In genomic region chr11:74870485-74870884, GRCh38 we compare ENCODE assay signal across 8 cellular contexts.
DNase-seq lines count a peak whose midpoint lies in the region; ATAC-seq, FAIRE-seq and TF ChIP-seq lines count a peak whose summit lies in the region.

No MANE protein-coding gene starts in this region.

- peak; percentile 82 for ATAC-seq in K562
- no peak for ATAC-seq in CD4-positive, alpha-beta T cell (ENCODE audit: poor library complexity)
- no peak for ATAC-seq in heart left ventricle

- H3K27ac ChIP-seq in K562 (ENCODE audit: extremely low read depth, low read depth, low read length) (no peak overlapping the region), trophoblast cell (ENCODE audit: low read depth, low read length) (no peak overlapping the region), heart left ventricle (no peak overlapping the region)
- H3K27ac ChIP-seq in CD4-positive, alpha-beta T cell (ENCODE audit: low read depth, low read length), result no peak overlapping the region

- H3K9me3 ChIP-seq in K562 (replicated peaks; ENCODE audit: control insufficient read depth, insufficient read depth, low read depth, low read length) (peaks cover 33% of the 10 kb centered on the region), trophoblast cell (ENCODE audit: insufficient read depth, low read depth, low read length) (peaks cover 16% of the 10 kb centered on the region), heart left ventricle (peaks cover 7 to 97% (median 71%) of the 10 kb centered on the region in 12 donors)
- peaks cover 75% of the 10 kb centered on the region for H3K9me3 ChIP-seq in CD4-positive, alpha-beta T cell (ENCODE audit: control insufficient read depth, low read length)

- H4K91ac ChIP-seq in trophoblast cell (ENCODE audit: low read depth, low read length), result no peak overlapping the region

- H3K36me3 ChIP-seq in K562 (ENCODE audit: control insufficient read depth, insufficient read depth, low read length) (peaks cover 6% of the 10 kb centered on the region; the same call in 2 of the 3 replicates), trophoblast cell (ENCODE audit: control insufficient read depth in 1 of 2, insufficient read depth in 2 of 2, low read length in 2 of 2) (peaks cover 9 to 10% of the 10 kb centered on the region in 2 experiments), heart left ventricle (peaks cover 3 to 91% (median 15%) of the 10 kb centered on the region in 9 donors)

- no peaks in the 10 kb centered on the region for H3K4me1 Mint-ChIP-seq in CD4-positive, alpha-beta T cell (ENCODE audit: low read depth)

- H3K4ac ChIP-seq in trophoblast cell (ENCODE audit: low read depth, low read length), result no peak overlapping the region

- H4K20me1 ChIP-seq in K562 (replicated peaks; ENCODE audit: control insufficient read depth, insufficient read depth, low read length), result no peaks in the 10 kb centered on the region

- H3K27me3 Mint-ChIP-seq in CD4-positive, alpha-beta T cell, result no peaks in the 10 kb centered on the region

- H3K9ac ChIP-seq in K562 (ENCODE audit: insufficient read depth in 1 of 2, low read depth in 2 of 2, low read length in 2 of 2) (no peak overlapping the region), trophoblast cell (ENCODE audit: low read length) (no peak overlapping the region)

- 88% methylated on average over 1 of the region's 1 CpG for WGBS in K562 (ENCODE audit: insufficient coverage, low coverage, missing lambda C conversion rate)
- no CpG with 5 or more reads among the region's 1 CpG for WGBS in trophoblast cell (ENCODE audit: extremely low coverage, insufficient coverage, insufficient read length)
- WGBS in heart left ventricle, 4 donors, result 96 to 100% (median 97%) methylated on average over 1 of the region's 1 CpG

- H3K4me3 ChIP-seq in K562 (no peak overlapping the region), trophoblast cell (ENCODE audit: low read depth, low read length) (no peak overlapping the region), heart left ventricle (no peak overlapping the region)

- no peaks in the 10 kb centered on the region for H3K27me3 ChIP-seq in K562 (ENCODE audit: control insufficient read depth in 2 of 2, insufficient read depth in 2 of 2, low read length in 2 of 2)
- no peaks in the 10 kb centered on the region for H3K27me3 ChIP-seq in trophoblast cell (ENCODE audit: insufficient read depth, low read length)
- no peaks in the 10 kb centered on the region for H3K27me3 ChIP-seq in CD4-positive, alpha-beta T cell (ENCODE audit: control insufficient read depth, insufficient read depth, low read length)
- H3K27me3 ChIP-seq in heart left ventricle, result no peaks in the 10 kb centered on the region

- no peaks in the 10 kb centered on the region for H3K9me1 ChIP-seq in K562 (ENCODE audit: control insufficient read depth, insufficient read depth, low read length)

- H3K27ac Mint-ChIP-seq in CD4-positive, alpha-beta T cell, result no peak overlapping the region

- POLR2A ChIA-PET in K562 (lab: Yijun Ruan, JAX), result no interaction called here
- POLR2A ChIA-PET in CD4-positive, alpha-beta T cell (lab: Charles Lee), result no interaction called here

- no peak overlapping the region for H2BK12ac ChIP-seq in trophoblast cell (ENCODE audit: low read length)

- no peak overlapping the region for H4K12ac ChIP-seq in trophoblast cell (ENCODE audit: low read depth, low read length)

- CTCF ChIA-PET in K562 (lab: Yijun Ruan, JAX; ENCODE audit: low intra/inter-chr PET ratio), result interaction anchor here (0.7 kb wide), 1 partner anchor 357 kb away, joined by 3 read pairs; no protein-coding TSS in a partner anchor
- CTCF ChIA-PET in CD4-positive, alpha-beta T cell (lab: Charles Lee), result no interaction called here

- TF ChIP-seq EP300 in Ishikawa (IDR thresholded peaks at IDR 0.05; ENCODE audit: borderline replicate concordance), result no peak
- TF ChIP-seq EP300 in K562 (IDR thresholded peaks at IDR 0.05; ENCODE audit: low read length), result no peak

- peak; percentile 83 for FAIRE-seq in K562 (lab: Jason Lieb, UNC)

- no peak overlapping the region for H3K14ac ChIP-seq in trophoblast cell (ENCODE audit: low read length)

- H3K79me2 ChIP-seq in K562 (ENCODE audit: control insufficient read depth, insufficient read depth, low read length) (no peaks in the 10 kb centered on the region), trophoblast cell (ENCODE audit: control insufficient read depth, insufficient read depth, low read length, poor library complexity) (no peaks in the 10 kb centered on the region)

- no peak overlapping the region for H3K4me3 Mint-ChIP-seq in CD4-positive, alpha-beta T cell

- TF ChIP-seq RAD21 in Ishikawa (IDR thresholded peaks at IDR 0.05; ENCODE audit: low read depth), result peak; percentile 34
- peak in 1 of 2 experiments; percentile 54; a peak in 2 of 4 replicates for TF ChIP-seq RAD21 in K562 (CRISPR knock-in tag; conservative IDR thresholded peaks at IDR 0.05 in 1 of 2, IDR thresholded peaks at IDR 0.05 in 1 of 2)

- in situ Hi-C loops in K562 (cut with MboI), result no loop called here

- peaks cover 97% of the 10 kb centered on the region for H3K36me3 Mint-ChIP-seq in CD4-positive, alpha-beta T cell (ENCODE audit: low read depth)

- no peak overlapping the region for H2AFZ ChIP-seq in K562 (ENCODE audit: low read depth, low read length)
- no peak overlapping the region for H2AFZ ChIP-seq in trophoblast cell (ENCODE audit: insufficient read depth, low read length, poor library complexity)

- intact Hi-C loops in K562 (cut with micrococcal nuclease), result loop anchor here (2.0 kb wide), 1 partner anchor 168 kb away; no protein-coding TSS in a partner anchor
- intact Hi-C loops in CD4-positive, alpha-beta T cell (cut with DNase I, micrococcal nuclease), result loop anchor here (10.0 kb wide), 1 partner anchor 166 kb away; no protein-coding TSS in a partner anchor
- intact Hi-C loops in heart left ventricle (cut with DNase I), result no loop called here

- no peak overlapping the region for H2BK5ac ChIP-seq in trophoblast cell (ENCODE audit: low read depth, low read length, poor library complexity)

- no peaks in the 10 kb centered on the region for H3K4me1 ChIP-seq in K562 (replicated peaks in 1 of 2; ENCODE audit: control insufficient read depth in 2 of 2, insufficient read depth in 2 of 2, low read length in 2 of 2)
- no peaks in the 10 kb centered on the region for H3K4me1 ChIP-seq in trophoblast cell (ENCODE audit: control insufficient read depth in 1 of 2, insufficient read depth in 2 of 2, low read length in 2 of 2)
- H3K4me1 ChIP-seq in heart left ventricle, result no peaks in the 10 kb centered on the region

- no TSS peak for BruUV-seq in K562 (replicated peaks; lab: Mats Ljungman, UMichigan)

- no peak overlapping the region for H3K4me2 ChIP-seq in K562 (ENCODE audit: insufficient read depth, low read length)
- H3K4me2 ChIP-seq in trophoblast cell (ENCODE audit: low read length), result no peak overlapping the region

- no peak overlapping the region for H3K23ac ChIP-seq in trophoblast cell (ENCODE audit: low read length)

- H2AK5ac ChIP-seq in trophoblast cell (ENCODE audit: low read length), result no peak overlapping the region

- peaks cover 27% of the 10 kb centered on the region for H3K9me3 Mint-ChIP-seq in CD4-positive, alpha-beta T cell

- peak; percentile 34 for DNase-seq in NOMO-1 treated with DMSO at 0.1 percent for 48 hours (lab: John Stamatoyannopoulos, UW; ENCODE audit: unreplicated experiment)
- DNase-seq in NOMO-1 treated with dmso at 0.1 percent for 144 hours (lab: John Stamatoyannopoulos, UW; ENCODE audit: unreplicated experiment), result no peak
- DNase-seq in K562 (ENCODE audit: extremely low read depth in 1 of 4, low spot score in 3 of 4), result peak; percentile 31 to 59 (median 46)
- peak; percentile 21 to 73 for DNase-seq in trophoblast cell
- no peak for DNase-seq in NCI-H345 treated with DMSO at 0.1 percent for 48 hours (lab: John Stamatoyannopoulos, UW; ENCODE audit: unreplicated experiment)
- no peak for DNase-seq in CD4-positive, alpha-beta T cell
- DNase-seq in heart left ventricle, result no peak

- no peaks in the 10 kb centered on the region for H3K79me1 ChIP-seq in trophoblast cell (ENCODE audit: low read length)

- TF ChIP-seq POLR2A in K562 (conservative IDR thresholded peaks at IDR 0.05), result no peak
- TF ChIP-seq POLR2A in heart left ventricle (IDR thresholded peaks at IDR 0.05), result no peak

- H2BK120ac ChIP-seq in trophoblast cell (ENCODE audit: insufficient read depth, low read length, poor library complexity), result no peak overlapping the region

- TF ChIP-seq CTCF in K562 (IDR thresholded peaks at IDR 0.05 in 2 of 3, conservative IDR thresholded peaks at IDR 0.05 in 1 of 3; ENCODE audit: insufficient read depth in 2 of 3, low read depth in 1 of 3, low read length in 3 of 3) (peak; percentile 39 to 54 (median 47); a peak in 4 of 6 replicates), heart left ventricle (IDR thresholded peaks at IDR 0.05) (peak in 2 of 12 donors; percentile 9 to 25)
- TF ChIP-seq CTCF in CD4-positive, alpha-beta T cell (IDR thresholded peaks at IDR 0.05), result no peak

- H4K8ac ChIP-seq in trophoblast cell (ENCODE audit: low read depth, low read length), result no peak overlapping the region

- no peak overlapping the region for H3K18ac ChIP-seq in trophoblast cell (ENCODE audit: low read length)

TF ChIP-seq in Ishikawa, 13 proteins besides CTCF, POLR2A, EP300 and RAD21 (continues in another document):
- TF ChIP-seq YY1 (IDR thresholded peaks at IDR 0.05; ENCODE audit: low read depth), result no peak
- TF ChIP-seq, protein P1, sequence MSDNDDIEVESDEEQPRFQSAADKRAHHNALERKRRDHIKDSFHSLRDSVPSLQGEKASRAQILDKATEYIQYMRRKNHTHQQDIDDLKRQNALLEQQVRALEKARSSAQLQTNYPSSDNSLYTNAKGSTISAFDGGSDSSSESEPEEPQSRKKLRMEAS (IDR thresholded peaks at IDR 0.05), result no peak

TF ChIP-seq in K562, 482 proteins besides CTCF, POLR2A, EP300 and RAD21:
- TF ChIP-seq PREB (CRISPR knock-in tag; IDR thresholded peaks at IDR 0.05) (no peak), C11orf30 (IDR thresholded peaks at IDR 0.05; ENCODE audit: low read depth) (no peak), NCOA2 (IDR thresholded peaks at IDR 0.05; ENCODE audit: partially characterized antibody in 2 of 2) (no peak)

Comparison
In these comparisons a context has a peak if more than half of its experiments do, and no peak if none do; other contexts are left out.
1. DNase-seq: peak in NOMO-1 treated with DMSO at 0.1 percent for 48 hours (single experiment), K562 (4 of 4) and trophoblast cell (2 of 2); none in NOMO-1 treated with dmso at 0.1 percent for 144 hours (single experiment), NCI-H345 treated with DMSO at 0.1 percent for 48 hours (single experiment), CD4-positive, alpha-beta T cell (0 of 10) and heart left ventricle (0 of 5).
2. intact Hi-C loops: an anchor here in K562 (2.0 kb wide) and CD4-positive, alpha-beta T cell (10.0 kb wide); none called in heart left ventricle.